ENCODE assay signal across 31 cellular contexts in the genomic region with DNA sequence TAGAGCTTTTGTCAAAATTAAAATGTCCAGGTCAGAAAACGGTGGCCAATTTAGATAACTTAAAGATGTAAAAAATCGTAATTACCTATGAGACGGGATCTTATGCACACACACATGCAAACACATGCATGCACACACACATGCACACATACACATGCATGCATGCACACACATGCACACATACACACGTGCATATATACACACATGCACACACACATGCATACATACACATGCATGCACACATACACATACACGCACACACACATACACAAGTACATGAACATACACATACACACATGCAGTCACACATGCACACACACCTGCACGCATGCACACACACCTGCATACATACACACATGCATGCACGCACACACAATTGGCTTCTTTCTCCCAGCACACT.
"Had no signal": no experiment of that assay in that cellular context is flagged by ENCODE, and none has a peak within 500 bp of the region (broad histone marks: within the 10 kb centered on the region; RNA-seq: fewer than 3 reads in every experiment).

No MANE protein-coding gene starts in this region.

- H3K4me3 ChIP-seq: adrenal gland, body of pancreas, esophagus muscularis mucosa, gastrocnemius medialis, heart left ventricle had no signal

- FAIRE-seq: colon had no signal

- DNase-seq: activated CD4-positive, alpha-beta T cell treated with anti-CD3 and anti-CD28 coated beads for 36 hours; activated CD4-positive, alpha-beta T cell treated with anti-CD3 and anti-CD28 coated beads, Interleukin-2, amount 10 ng/mL, durations not matched to agents 7 days and 5 days; activated CD4-positive, alpha-beta T cell treated with anti-CD3 and anti-CD28 coated beads, Interleukin-2, amount 50 U/mL, for 48 hours; activated CD4-positive, CD25-positive, alpha-beta regulatory T cell; activated CD4-positive, CD25-positive, alpha-beta regulatory T cell treated with anti-CD3 and anti-CD28 coated beads, Interleukin-2, amount 50 U/mL, for 72 hours; activated CD8-positive, alpha-beta memory T cell treated with anti-CD3 and anti-CD28 coated beads for 24 hours; activated CD8-positive, alpha-beta T cell treated with anti-CD3 and anti-CD28 coated beads for 36 hours; activated effector memory CD4-positive, alpha-beta T cell treated with anti-CD3 and anti-CD28 coated beads, Interleukin-2, amount 50 U/mL, for 16 hours; activated naive CD4-positive, alpha-beta T cell treated with anti-CD3 and anti-CD28 coated beads for 36 hours; activated naive CD8-positive, alpha-beta T cell treated with anti-CD3 and anti-CD28 coated beads for 36 hours; activated naive CD8-positive, alpha-beta T cell treated with anti-CD3 and anti-CD28 coated beads, Interleukin-2, amount 50 U/mL, for 24 hours; activated T-cell treated with anti-CD3 and anti-CD28 coated beads, Interleukin-2, amount 50 U/mL, for 1 hour; activated T-cell treated with anti-CD3 and anti-CD28 coated beads, Interleukin-2, amount 50 U/mL, for 48 hours; adrenal gland; amygdala; aorta; body of pancreas; caudate nucleus; cortex of kidney; dermis blood vessel endothelial cell; effector CD4-positive, alpha-beta T cell; effector memory CD8-positive, alpha-beta T cell; erythroblast; foreskin keratinocyte; gastrocnemius medialis; glutamatergic neuron; heart left ventricle; T-helper 1 cell; T-helper 17 cell had no signal

- H3K9me3 ChIP-seq: adrenal gland, body of pancreas, gastrocnemius medialis, heart left ventricle had no signal

- H3K27me3 ChIP-seq: adrenal gland, body of pancreas, esophagus muscularis mucosa, foreskin keratinocyte, gastrocnemius medialis, heart left ventricle had no signal

- ATAC-seq: activated CD4-positive, alpha-beta T cell treated with anti-CD3 and anti-CD28 coated beads for 36 hours; activated CD8-positive, alpha-beta T cell treated with anti-CD3 and anti-CD28 coated beads for 36 hours; activated naive CD8-positive, alpha-beta T cell treated with anti-CD3 and anti-CD28 coated beads, Interleukin-2, amount 50 U/mL, for 24 hours; body of pancreas; effector memory CD8-positive, alpha-beta T cell; foreskin keratinocyte; gastrocnemius medialis; heart left ventricle; T-helper 17 cell had no signal

- H3K27ac ChIP-seq: adrenal gland, body of pancreas, esophagus muscularis mucosa, foreskin keratinocyte, gastrocnemius medialis, heart left ventricle had no signal

- H3K36me3 ChIP-seq: adrenal gland, esophagus muscularis mucosa, gastrocnemius medialis, heart left ventricle had no signal

- H3K4me1 ChIP-seq: adrenal gland, body of pancreas, esophagus muscularis mucosa, foreskin keratinocyte, gastrocnemius medialis, heart left ventricle had no signal
